ENCODE assay signal across 17 cellular contexts in genomic region chr6:31717499-31718222, GRCh38. TPM values are rescaled to one million over a fixed set of nuclear protein-coding genes. Genes with fewer than 3 reads are reported as not detected.
DNase-seq lines count a peak whose midpoint lies in the region; ATAC-seq lines count a peak whose summit lies in the region.
"Had no signal": no experiment of that assay in that cellular context is flagged by ENCODE, and none has a peak within 500 bp of the region (broad histone marks: within the 10 kb centered on the region; RNA-seq: fewer than 3 reads in every experiment).

No MANE protein-coding gene starts in this region.

- H3K27ac ChIP-seq in caudate nucleus (ENCODE audit: low read depth, low read length) (peak overlapping the region; percentile 30), mesendoderm (ENCODE audit: low read depth, low read length) (no peak overlapping the region)
- H3K27ac ChIP-seq: BLaER1 treated with 17β-estradiol and CSF1 and Interleukin-3, amounts not matched to agents 10 nM and 100 nM had no signal

- H3K9me3 Mint-ChIP-seq in activated CD8-positive, alpha-beta memory T cell treated with anti-CD3 and anti-CD28 coated beads, Interleukin-2, amount 10 ng/mL, durations not matched to agents 7 days and 5 days (ENCODE audit: low read depth): no peaks in the 10 kb centered on the region

- no peak overlapping the region for H3K4ac ChIP-seq in mesendoderm (ENCODE audit: low read depth, low read length)

- H3K4me3 ChIP-seq in mesendoderm (ENCODE audit: low read length): no peak overlapping the region
- H3K4me3 ChIP-seq: BLaER1 treated with 17β-estradiol and CSF1 and Interleukin-3, amounts not matched to agents 10 nM and 100 nM had no signal

- H3K79me2 ChIP-seq in mesendoderm (ENCODE audit: control insufficient read depth, insufficient read depth, low read length): no peaks in the 10 kb centered on the region

- no CpG with 5 or more reads among the region's 10 CpGs for WGBS in mesendoderm (ENCODE audit: extremely low coverage, insufficient coverage, low lambda C conversion rate)

- no peaks in the 10 kb centered on the region for H3K79me1 ChIP-seq in mesendoderm (ENCODE audit: low read length)

- no peaks in the 10 kb centered on the region for H3K36me3 ChIP-seq in mesendoderm (ENCODE audit: control insufficient read depth, insufficient read depth, low read length)
- H3K36me3 ChIP-seq: BLaER1 treated with 17β-estradiol and CSF1 and Interleukin-3, amounts not matched to agents 10 nM and 100 nM had no signal

- no peak overlapping the region for H3K4me2 ChIP-seq in mesendoderm (ENCODE audit: low read length)
- H3K4me2 ChIP-seq: BLaER1 treated with 17β-estradiol and CSF1 and Interleukin-3, amounts not matched to agents 10 nM and 100 nM had no signal

- H3K23ac ChIP-seq in mesendoderm (ENCODE audit: low read length): no peak overlapping the region

- H3K4me3 Mint-ChIP-seq in activated CD8-positive, alpha-beta memory T cell treated with anti-CD3 and anti-CD28 coated beads, Interleukin-2, amount 10 ng/mL, durations not matched to agents 7 days and 5 days: no peak overlapping the region

- H3K27ac Mint-ChIP-seq in activated CD8-positive, alpha-beta memory T cell treated with anti-CD3 and anti-CD28 coated beads, Interleukin-2, amount 10 ng/mL, durations not matched to agents 7 days and 5 days: no peak overlapping the region

- no peak overlapping the region for H3K18ac ChIP-seq in mesendoderm (ENCODE audit: low read length)

- no peaks in the 10 kb centered on the region for H3K27me3 ChIP-seq in mesendoderm (ENCODE audit: insufficient read depth, low read length, poor library complexity)
- H3K27me3 ChIP-seq: BLaER1 treated with 17β-estradiol and CSF1 and Interleukin-3, amounts not matched to agents 10 nM and 100 nM had no signal

- no peak overlapping the region for H4K8ac ChIP-seq in mesendoderm (ENCODE audit: low read depth, low read length)

- no peak overlapping the region for H4K5ac ChIP-seq in mesendoderm (ENCODE audit: low read length)

- peaks cover 3% of the 10 kb centered on the region for H3K4me1 Mint-ChIP-seq in activated CD8-positive, alpha-beta memory T cell treated with anti-CD3 and anti-CD28 coated beads, Interleukin-2, amount 10 ng/mL, durations not matched to agents 7 days and 5 days

- CTCF ChIA-PET in activated CD8-positive, alpha-beta memory T cell treated with anti-CD3 and anti-CD28 coated beads, Interleukin-2, amount 10 ng/mL, durations not matched to agents 7 days and 5 days (lab: Charles Lee): interaction anchor here (1.5 kb wide), 2 partner anchors 10 to 113 kb away, joined by 3 read pairs; no protein-coding TSS in a partner anchor

- ATAC-seq in HG02973 (IDR thresholded peaks at IDR 0.05; ENCODE audit: unreplicated experiment) (no peak), HG03457 (IDR thresholded peaks at IDR 0.05; ENCODE audit: unreplicated experiment) (no peak)
- no peak for ATAC-seq in activated CD8-positive, alpha-beta memory T cell treated with anti-CD3 and anti-CD28 coated beads, Interleukin-2, amount 10 ng/mL, durations not matched to agents 7 days and 5 days
- ATAC-seq: stimulated activated naive CD8-positive, alpha-beta T cell treated with anti-CD3 and anti-CD28 coated beads, Interleukin-15, Interleukin-2, amounts not matched to agents 100 U/mL and 50 U/mL, for 24 hours had no signal

- H2AK5ac ChIP-seq in mesendoderm (ENCODE audit: low read length): no peak overlapping the region

- DNase-seq in DMS53 (lab: John Stamatoyannopoulos, UW) (peak; percentile 34), NCI-H1436 (lab: John Stamatoyannopoulos, UW) (peak; percentile 55), caudate nucleus (lab: John Stamatoyannopoulos, UW) (peak in 8 of 61 donors; percentile 11 to 61 (median 30)), mesendoderm (peak; percentile 85), AG08395 (ENCODE audit: low spot score) (no peak)
- DNase-seq in activated CD8-positive, alpha-beta memory T cell treated with anti-CD3 and anti-CD28 coated beads, Interleukin-2, amount 10 ng/mL, durations not matched to agents 7 days and 5 days: no peak
- DNase-seq: effector CD8-positive, alpha-beta T cell; GF-D8; NCI-H1048; NCI-H774; stimulated activated CD4-positive, alpha-beta T cell treated with anti-CD3 and anti-CD28 coated beads, Interleukin-2, amount 100 ng/mL, for 24 hours; stimulated activated naive CD8-positive, alpha-beta T cell treated with anti-CD3 and anti-CD28 coated beads, Interleukin-15, Interleukin-2, amounts not matched to agents 100 U/mL and 50 U/mL, for 24 hours had no signal

- H3K4me1 ChIP-seq in mesendoderm (ENCODE audit: control insufficient read depth, low read depth, low read length): peaks cover 18% of the 10 kb centered on the region

- H2BK120ac ChIP-seq in mesendoderm (ENCODE audit: low read depth, low read length): no peak overlapping the region

- H3K27me3 Mint-ChIP-seq in activated CD8-positive, alpha-beta memory T cell treated with anti-CD3 and anti-CD28 coated beads, Interleukin-2, amount 10 ng/mL, durations not matched to agents 7 days and 5 days: peaks cover 10% of the 10 kb centered on the region

- no peak overlapping the region for H2BK15ac ChIP-seq in mesendoderm (replicated peaks; ENCODE audit: low read depth)

- no peak overlapping the region for H3K9ac ChIP-seq in mesendoderm (ENCODE audit: low read length)
- H3K9ac ChIP-seq: BLaER1 treated with 17β-estradiol and CSF1 and Interleukin-3, amounts not matched to agents 10 nM and 100 nM had no signal

- no peak overlapping the region for H2BK5ac ChIP-seq in mesendoderm (ENCODE audit: low read length)

- no peaks in the 10 kb centered on the region for H3K36me3 Mint-ChIP-seq in activated CD8-positive, alpha-beta memory T cell treated with anti-CD3 and anti-CD28 coated beads, Interleukin-2, amount 10 ng/mL, durations not matched to agents 7 days and 5 days

- no peak overlapping the region for H3K56ac ChIP-seq in mesendoderm (ENCODE audit: low read length)

RNA-seq across cellular contexts. Expression of gene LY6G6D, which starts 2.5 kb away (rescaled TPM):
- polyA plus RNA-seq in mesendoderm (2013, experiment 1 of 2): 0.80 TPM
- polyA plus RNA-seq in mesendoderm (2013, experiment 2 of 2): 0.45 TPM
- not detected for total RNA-seq in activated CD8-positive, alpha-beta memory T cell treated with anti-CD3 and anti-CD28 coated beads, Interleukin-2, amount 10 ng/mL, durations not matched to agents 7 days and 5 days
- total RNA-seq: lung microvascular endothelial cell, osteocyte had no signal

RNA-seq across cellular contexts. Expression of gene LY6G6C, which starts 3.9 kb away (rescaled TPM):
- polyA plus RNA-seq in mesendoderm (2013, experiment 1 of 2): 0.51 TPM
- polyA plus RNA-seq in mesendoderm (2013, experiment 2 of 2): 0.29 TPM
- not detected for total RNA-seq in activated CD8-positive, alpha-beta memory T cell treated with anti-CD3 and anti-CD28 coated beads, Interleukin-2, amount 10 ng/mL, durations not matched to agents 7 days and 5 days
- total RNA-seq: lung microvascular endothelial cell, osteocyte had no signal

RNA-seq across cellular contexts. Expression of gene MPIG6B, which starts 5.5 kb away (rescaled TPM):
- 0.07 TPM for polyA plus RNA-seq in mesendoderm (2013, experiment 1 of 2)
- 0.07 TPM for polyA plus RNA-seq in mesendoderm (2013, experiment 2 of 2)
- under 1 TPM; 0.20 to 0.33 TPM for total RNA-seq in activated CD8-positive, alpha-beta memory T cell treated with anti-CD3 and anti-CD28 coated beads, Interleukin-2, amount 10 ng/mL, durations not matched to agents 7 days and 5 days
- total RNA-seq: lung microvascular endothelial cell, osteocyte had no signal

RNA-seq across cellular contexts. Expression of gene LY6G6F, which starts 11.0 kb away (rescaled TPM):
- not detected for polyA plus RNA-seq in mesendoderm (2013, experiment 1 of 2)
- not detected for polyA plus RNA-seq in mesendoderm (2013, experiment 2 of 2)
- not detected for total RNA-seq in activated CD8-positive, alpha-beta memory T cell treated with anti-CD3 and anti-CD28 coated beads, Interleukin-2, amount 10 ng/mL, durations not matched to agents 7 days and 5 days
- total RNA-seq: lung microvascular endothelial cell, osteocyte had no signal

RNA-seq across cellular contexts. Expression of gene DDAH2, which starts 11.4 kb away (rescaled TPM):
- polyA plus RNA-seq in mesendoderm (2013, experiment 1 of 2): 64.0 TPM
- 61.9 TPM for polyA plus RNA-seq in mesendoderm (2013, experiment 2 of 2)
- 10 to 100 TPM; 13.6 to 23.4 TPM for total RNA-seq in activated CD8-positive, alpha-beta memory T cell treated with anti-CD3 and anti-CD28 coated beads, Interleukin-2, amount 10 ng/mL, durations not matched to agents 7 days and 5 days

Comparison
In these comparisons a context has a peak if more than half of its experiments do, and no peak if none do; other contexts are left out.
1. DNase-seq: peak in DMS53 (single experiment), NCI-H1436 (single experiment) and mesendoderm (single experiment); none in activated CD8-positive, alpha-beta memory T cell treated with anti-CD3 and anti-CD28 coated beads, Interleukin-2, amount 10 ng/mL, durations not matched to agents 7 days and 5 days (single experiment) and AG08395 (single experiment).